ENCODE assay signal across 27 cellular contexts in genomic region chr7:130296221-130296951, GRCh38. TPM values are rescaled to one million over a fixed set of nuclear protein-coding genes. Genes with fewer than 3 reads are reported as not detected.
"Had no signal": no experiment of that assay in that cellular context is flagged by ENCODE, and none has a peak within 500 bp of the region (broad histone marks: within the 10 kb centered on the region; RNA-seq: fewer than 3 reads in every experiment).

No MANE protein-coding gene starts in this region.

- H3K4me1 ChIP-seq: lower lobe of right lung, prostate gland, right atrium auricular region had no signal

- H3K4me3 ChIP-seq: hepatocyte, lower lobe of right lung, prostate gland, right atrium auricular region, smooth muscle cell had no signal

- H3K9me3 ChIP-seq: lower lobe of right lung, prostate gland, right atrium auricular region had no signal

- H3K27me3 ChIP-seq: hepatocyte, right atrium auricular region had no signal

- H3K27ac Mint-ChIP-seq: activated naive CD4-positive, alpha-beta T cell treated with anti-CD3 and anti-CD28 coated beads, Interleukin-2, amount 10 ng/mL, durations not matched to agents 7 days and 5 days; dendritic cell treated with granulocyte-macrophage colony-stimulating factor and Interleukin-4, amounts not matched to agents 40 ng/mL and 50 ng/mL, for 4 days; T-helper 1 cell treated with Interleukin-12 subunit alpha and Interleukin-12 subunit beta and Interleukin-4 antibody, amounts not matched to agents 30 μg/mL and 1 μg/mL, for 36 hours; type B pancreatic cell had no signal

- H3K27me3 Mint-ChIP-seq: activated naive CD4-positive, alpha-beta T cell treated with anti-CD3 and anti-CD28 coated beads, Interleukin-2, amount 10 ng/mL, durations not matched to agents 7 days and 5 days; dendritic cell treated with granulocyte-macrophage colony-stimulating factor and Interleukin-4, amounts not matched to agents 40 ng/mL and 50 ng/mL, for 4 days; stimulated activated naive CD8-positive, alpha-beta T cell treated with anti-CD3 and anti-CD28 coated beads, Interleukin-15, amount 100 ng/mL, for 72 hours; type B pancreatic cell had no signal

- H3K36me3 Mint-ChIP-seq: activated naive CD4-positive, alpha-beta T cell treated with anti-CD3 and anti-CD28 coated beads, Interleukin-2, amount 10 ng/mL, durations not matched to agents 7 days and 5 days had no signal

- H3K4me3 Mint-ChIP-seq: activated naive CD4-positive, alpha-beta T cell treated with anti-CD3 and anti-CD28 coated beads, Interleukin-2, amount 10 ng/mL, durations not matched to agents 7 days and 5 days; dendritic cell treated with granulocyte-macrophage colony-stimulating factor and Interleukin-4, amounts not matched to agents 40 ng/mL and 50 ng/mL, for 4 days; neural crest cell; stimulated activated naive CD8-positive, alpha-beta T cell treated with anti-CD3 and anti-CD28 coated beads, Interleukin-15, amount 100 ng/mL, for 72 hours; T-helper 1 cell treated with Interleukin-12 subunit alpha and Interleukin-12 subunit beta and Interleukin-4 antibody, amounts not matched to agents 30 μg/mL and 1 μg/mL, for 36 hours; type B pancreatic cell had no signal

- H2AFZ ChIP-seq: hepatocyte had no signal

- FAIRE-seq: islet of Langerhans had no signal

- H3K27ac ChIP-seq: hepatocyte, lower lobe of right lung, prostate gland, right atrium auricular region had no signal

- ATAC-seq: activated CD4-positive, CD25-positive, alpha-beta regulatory T cell treated with anti-CD3 and anti-CD28 coated beads, Interleukin-2, amount 50 U/mL, for 24 hours; esophagus mucosa; left cardiac atrium; lower lobe of right lung; stimulated activated naive CD8-positive, alpha-beta T cell treated with anti-CD3 and anti-CD28 coated beads, Interleukin-15, amount 100 ng/mL, for 72 hours had no signal

- H3K4me2 ChIP-seq: hepatocyte, smooth muscle cell had no signal

- H3K36me3 ChIP-seq: lower lobe of right lung, prostate gland, right atrium auricular region had no signal

- H3K79me2 ChIP-seq: hepatocyte had no signal

- DNase-seq: activated CD8-positive, alpha-beta memory T cell treated with anti-CD3 and anti-CD28 coated beads for 24 hours; activated CD8-positive, alpha-beta memory T cell treated with anti-CD3 and anti-CD28 coated beads, Interleukin-2, amount 50 U/mL, for 48 hours; activated effector memory CD4-positive, alpha-beta T cell treated with Interleukin-2 at 50 U/mL for 16 hours; activated naive CD4-positive, alpha-beta T cell treated with anti-CD3 and anti-CD28 coated beads, Interleukin-2, amount 10 ng/mL, durations not matched to agents 7 days and 5 days; activated T-cell treated with anti-CD3 and anti-CD28 coated beads, Interleukin-2, amount 50 U/mL, for 48 hours; aorta; effector CD8-positive, alpha-beta T cell; left cardiac atrium; lower lobe of right lung; midbrain; stimulated activated CD4-positive, alpha-beta T cell treated with anti-CD3 and anti-CD28 coated beads, Interleukin-4, amount 100 ng/mL, for 1 hour; stimulated activated naive CD8-positive, alpha-beta T cell treated with anti-CD3 and anti-CD28 coated beads, Interleukin-15, amount 100 ng/mL, for 72 hours had no signal

- H3K9me3 Mint-ChIP-seq: dendritic cell treated with granulocyte-macrophage colony-stimulating factor and Interleukin-4, amounts not matched to agents 40 ng/mL and 50 ng/mL, for 4 days; stimulated activated naive CD8-positive, alpha-beta T cell treated with anti-CD3 and anti-CD28 coated beads, Interleukin-15, amount 100 ng/mL, for 72 hours had no signal

- H3K4me1 Mint-ChIP-seq: activated naive CD4-positive, alpha-beta T cell treated with anti-CD3 and anti-CD28 coated beads, Interleukin-2, amount 10 ng/mL, durations not matched to agents 7 days and 5 days; stimulated activated naive CD8-positive, alpha-beta T cell treated with anti-CD3 and anti-CD28 coated beads, Interleukin-15, amount 100 ng/mL, for 72 hours had no signal

RNA-seq across cellular contexts. Expression of gene CPA4, which starts 3.4 kb away (rescaled TPM):
- total RNA-seq: lower lobe of right lung, temporal lobe had no signal

RNA-seq across cellular contexts. Expression of gene CPA2, which starts 29.7 kb away (rescaled TPM):
- total RNA-seq: chondrocyte, esophagus mucosa, glomerular endothelial cell, lower lobe of right lung, osteoblast, prostate gland, right atrium auricular region, smooth muscle cell, temporal lobe had no signal

RNA-seq across cellular contexts. Expression of gene CPA5, which starts 48.2 kb away (rescaled TPM):
- total RNA-seq: aorta, chondrocyte, esophagus mucosa, glomerular endothelial cell, hepatocyte, left cardiac atrium, lower lobe of right lung, neural crest cell, osteoblast, right atrium auricular region, smooth muscle cell, temporal lobe had no signal
